In genomic region chrX:81202413-81202794, GRCh38 we compare ENCODE assay signal across 8 cellular contexts. TPM values are rescaled to one million over a fixed set of nuclear protein-coding genes. Genes with fewer than 3 reads are reported as not detected.
DNase-seq lines count a peak whose midpoint lies in the region; ATAC-seq and TF ChIP-seq lines count a peak whose summit lies in the region.

No MANE protein-coding gene starts in this region.

- WGBS in ectodermal cell, 2 experiments, result 1 to 2% methylated on average over 8 of the region's 8 CpGs

- peak overlapping the region; percentile 85 for H3K4me2 ChIP-seq in OCI-LY1 (ENCODE audit: low read length)

- H3K27ac ChIP-seq in OCI-LY1 (ENCODE audit: low read depth, low read length, poor library complexity, severe bottlenecking) (peak overlapping the region; percentile 84), ectodermal cell (ENCODE audit: insufficient read depth, low read depth, low read length, poor library complexity, severe bottlenecking) (peak overlapping the region; percentile 88)

- ATAC-seq in GM21367 (IDR thresholded peaks at IDR 0.05; ENCODE audit: unreplicated experiment) (no peak), HG03378 (IDR thresholded peaks at IDR 0.05; ENCODE audit: unreplicated experiment) (no peak)

- H3K79me2 ChIP-seq in OCI-LY1 (ENCODE audit: insufficient read depth, low read length), result peaks cover 50% of the 10 kb centered on the region

- H3F3A ChIP-seq in OCI-LY1 (ENCODE audit: insufficient read depth, low read length), result no peaks in the 10 kb centered on the region

- H3K9me2 ChIP-seq in OCI-LY1 (ENCODE audit: low read depth, low read length), result no peaks in the 10 kb centered on the region

- no peak overlapping the region for H2AFZ ChIP-seq in OCI-LY1 (ENCODE audit: low read length)

- H3K9me3 ChIP-seq in OCI-LY1 (ENCODE audit: low read length) (no peaks in the 10 kb centered on the region), ectodermal cell (ENCODE audit: control insufficient read depth, low read length) (no peaks in the 10 kb centered on the region), mucosa of stomach (ENCODE audit: control insufficient read depth, low read length) (no peaks in the 10 kb centered on the region)

- DNase-seq in GM12864 (ENCODE audit: low read depth), result no peak
- no peak for DNase-seq in DMS153 treated with DMSO at 0.1 percent for 48 hours (lab: John Stamatoyannopoulos, UW; ENCODE audit: unreplicated experiment)
- DNase-seq in NCI-H2171 treated with DMSO at 0.1 percent for 48 hours (lab: John Stamatoyannopoulos, UW), result no peak

- H3K4me1 ChIP-seq in OCI-LY1 (ENCODE audit: insufficient read depth, low read length, severe bottlenecking) (peaks cover 21% of the 10 kb centered on the region), ectodermal cell (ENCODE audit: control insufficient read depth, insufficient read depth, low read length) (no peaks in the 10 kb centered on the region), mucosa of stomach (ENCODE audit: control insufficient read depth, insufficient read depth, low read length) (no peaks in the 10 kb centered on the region)

- H3K4me3 ChIP-seq in GM12864 (ENCODE audit: low read depth, low read length) (peak overlapping the region; percentile 73), OCI-LY1 (ENCODE audit: low read depth, low read length, poor library complexity, severe bottlenecking) (peak overlapping the region; percentile 92), ectodermal cell (ENCODE audit: insufficient read depth, low read depth, low read length) (peak overlapping the region; percentile 65), mucosa of stomach (ENCODE audit: low read length) (peak overlapping the region; percentile 77)

- TF ChIP-seq CTCF in GM12864 (IDR thresholded peaks at IDR 0.05; ENCODE audit: low read depth, low read length, missing control alignments), result no peak
- TF ChIP-seq CTCF in OCI-LY1 (IDR thresholded peaks at IDR 0.05; ENCODE audit: low read length), result no peak

- peak overlapping the region; percentile 93 for H3K9ac ChIP-seq in OCI-LY1 (ENCODE audit: low read length)
- peak overlapping the region; percentile 81 for H3K9ac ChIP-seq in mucosa of stomach (ENCODE audit: low read length)

- no peaks in the 10 kb centered on the region for H4K20me1 ChIP-seq in OCI-LY1 (ENCODE audit: insufficient read depth, low read length)

- H3K36me3 ChIP-seq in OCI-LY1 (ENCODE audit: insufficient read depth, low read length), result peaks cover 27% of the 10 kb centered on the region
- no peaks in the 10 kb centered on the region for H3K36me3 ChIP-seq in ectodermal cell (ENCODE audit: control insufficient read depth, insufficient read depth, low read length)
- H3K36me3 ChIP-seq in mucosa of stomach (ENCODE audit: control insufficient read depth, insufficient read depth, low read length), result no peaks in the 10 kb centered on the region

- H3K27me3 ChIP-seq in OCI-LY1 (ENCODE audit: insufficient read depth, low read length) (no peaks in the 10 kb centered on the region), ectodermal cell (ENCODE audit: control insufficient read depth, insufficient read depth, low read length, poor library complexity, severe bottlenecking) (no peaks in the 10 kb centered on the region), mucosa of stomach (ENCODE audit: control insufficient read depth, insufficient read depth, low read length) (no peaks in the 10 kb centered on the region)

RNA-seq across cellular contexts. Expression of gene SH3BGRL, which starts 0.5 kb away (rescaled TPM):
- polyA plus RNA-seq in ectodermal cell (2013, experiment 1 of 4), result 76.8 TPM
- polyA plus RNA-seq in ectodermal cell (2013, experiment 2 of 4), result 84.1 TPM
- 72.2 TPM for polyA plus RNA-seq in ectodermal cell (2013, experiment 3 of 4)
- polyA plus RNA-seq in ectodermal cell (2013, experiment 4 of 4), result 83.2 TPM

RNA-seq across cellular contexts. Expression of gene HMGN5, which starts 0.7 kb away (rescaled TPM):
- polyA plus RNA-seq in ectodermal cell (2013, experiment 1 of 4), result 15.9 TPM
- polyA plus RNA-seq in ectodermal cell (2013, experiment 2 of 4), result 12.5 TPM
- polyA plus RNA-seq in ectodermal cell (2013, experiment 3 of 4), result 18.6 TPM
- polyA plus RNA-seq in ectodermal cell (2013, experiment 4 of 4), result 16.2 TPM
